Comparison of ENCODE assay signal across 1 cellular context in the genomic region with DNA sequence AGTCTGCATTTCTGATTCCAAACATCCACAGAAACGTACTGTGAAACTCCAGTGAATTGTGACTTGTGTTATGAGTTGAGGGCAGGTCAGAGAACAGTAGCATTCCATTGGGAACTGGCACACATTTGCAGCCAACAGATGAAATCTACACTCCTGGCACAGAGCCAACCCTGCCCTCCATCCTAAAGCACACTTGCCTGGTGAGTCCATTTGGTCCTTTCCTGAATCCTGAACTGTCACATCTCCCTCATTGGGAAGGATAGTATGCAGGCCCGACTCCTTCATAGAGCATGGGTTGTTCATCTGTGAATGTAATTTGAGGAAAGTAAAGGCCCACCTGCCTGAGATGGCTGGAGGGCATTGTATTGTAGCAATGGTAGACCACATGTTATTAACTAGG.
TF ChIP-seq lines count a peak whose summit lies in the region.

No MANE protein-coding gene starts in this region.

TF ChIP-seq in H1, 55 proteins besides CTCF, POLR2A, EP300 and RAD21:
- TF ChIP-seq HDAC2 (IDR thresholded peaks at IDR 0.05; ENCODE audit: borderline replicate concordance in 1 of 2, low read depth in 2 of 2, low read length in 2 of 2) = no peak
- TF ChIP-seq SUZ12 (IDR thresholded peaks at IDR 0.05; ENCODE audit: low read length) = no peak
- TF ChIP-seq BACH1 (IDR thresholded peaks at IDR 0.05; ENCODE audit: low read length) = no peak
- no peak for TF ChIP-seq RFX5 (IDR thresholded peaks at IDR 0.05; ENCODE audit: borderline replicate concordance, low read depth, low read length)
- no peak for TF ChIP-seq SRF (IDR thresholded peaks at IDR 0.05; ENCODE audit: low read depth, low read length)
- no peak for TF ChIP-seq FOSL1 (IDR thresholded peaks at IDR 0.05; ENCODE audit: insufficient read depth, low read depth, low read length)
- no peak for TF ChIP-seq CHD2 (IDR thresholded peaks at IDR 0.05; ENCODE audit: low read length)
- TF ChIP-seq, protein P1, sequence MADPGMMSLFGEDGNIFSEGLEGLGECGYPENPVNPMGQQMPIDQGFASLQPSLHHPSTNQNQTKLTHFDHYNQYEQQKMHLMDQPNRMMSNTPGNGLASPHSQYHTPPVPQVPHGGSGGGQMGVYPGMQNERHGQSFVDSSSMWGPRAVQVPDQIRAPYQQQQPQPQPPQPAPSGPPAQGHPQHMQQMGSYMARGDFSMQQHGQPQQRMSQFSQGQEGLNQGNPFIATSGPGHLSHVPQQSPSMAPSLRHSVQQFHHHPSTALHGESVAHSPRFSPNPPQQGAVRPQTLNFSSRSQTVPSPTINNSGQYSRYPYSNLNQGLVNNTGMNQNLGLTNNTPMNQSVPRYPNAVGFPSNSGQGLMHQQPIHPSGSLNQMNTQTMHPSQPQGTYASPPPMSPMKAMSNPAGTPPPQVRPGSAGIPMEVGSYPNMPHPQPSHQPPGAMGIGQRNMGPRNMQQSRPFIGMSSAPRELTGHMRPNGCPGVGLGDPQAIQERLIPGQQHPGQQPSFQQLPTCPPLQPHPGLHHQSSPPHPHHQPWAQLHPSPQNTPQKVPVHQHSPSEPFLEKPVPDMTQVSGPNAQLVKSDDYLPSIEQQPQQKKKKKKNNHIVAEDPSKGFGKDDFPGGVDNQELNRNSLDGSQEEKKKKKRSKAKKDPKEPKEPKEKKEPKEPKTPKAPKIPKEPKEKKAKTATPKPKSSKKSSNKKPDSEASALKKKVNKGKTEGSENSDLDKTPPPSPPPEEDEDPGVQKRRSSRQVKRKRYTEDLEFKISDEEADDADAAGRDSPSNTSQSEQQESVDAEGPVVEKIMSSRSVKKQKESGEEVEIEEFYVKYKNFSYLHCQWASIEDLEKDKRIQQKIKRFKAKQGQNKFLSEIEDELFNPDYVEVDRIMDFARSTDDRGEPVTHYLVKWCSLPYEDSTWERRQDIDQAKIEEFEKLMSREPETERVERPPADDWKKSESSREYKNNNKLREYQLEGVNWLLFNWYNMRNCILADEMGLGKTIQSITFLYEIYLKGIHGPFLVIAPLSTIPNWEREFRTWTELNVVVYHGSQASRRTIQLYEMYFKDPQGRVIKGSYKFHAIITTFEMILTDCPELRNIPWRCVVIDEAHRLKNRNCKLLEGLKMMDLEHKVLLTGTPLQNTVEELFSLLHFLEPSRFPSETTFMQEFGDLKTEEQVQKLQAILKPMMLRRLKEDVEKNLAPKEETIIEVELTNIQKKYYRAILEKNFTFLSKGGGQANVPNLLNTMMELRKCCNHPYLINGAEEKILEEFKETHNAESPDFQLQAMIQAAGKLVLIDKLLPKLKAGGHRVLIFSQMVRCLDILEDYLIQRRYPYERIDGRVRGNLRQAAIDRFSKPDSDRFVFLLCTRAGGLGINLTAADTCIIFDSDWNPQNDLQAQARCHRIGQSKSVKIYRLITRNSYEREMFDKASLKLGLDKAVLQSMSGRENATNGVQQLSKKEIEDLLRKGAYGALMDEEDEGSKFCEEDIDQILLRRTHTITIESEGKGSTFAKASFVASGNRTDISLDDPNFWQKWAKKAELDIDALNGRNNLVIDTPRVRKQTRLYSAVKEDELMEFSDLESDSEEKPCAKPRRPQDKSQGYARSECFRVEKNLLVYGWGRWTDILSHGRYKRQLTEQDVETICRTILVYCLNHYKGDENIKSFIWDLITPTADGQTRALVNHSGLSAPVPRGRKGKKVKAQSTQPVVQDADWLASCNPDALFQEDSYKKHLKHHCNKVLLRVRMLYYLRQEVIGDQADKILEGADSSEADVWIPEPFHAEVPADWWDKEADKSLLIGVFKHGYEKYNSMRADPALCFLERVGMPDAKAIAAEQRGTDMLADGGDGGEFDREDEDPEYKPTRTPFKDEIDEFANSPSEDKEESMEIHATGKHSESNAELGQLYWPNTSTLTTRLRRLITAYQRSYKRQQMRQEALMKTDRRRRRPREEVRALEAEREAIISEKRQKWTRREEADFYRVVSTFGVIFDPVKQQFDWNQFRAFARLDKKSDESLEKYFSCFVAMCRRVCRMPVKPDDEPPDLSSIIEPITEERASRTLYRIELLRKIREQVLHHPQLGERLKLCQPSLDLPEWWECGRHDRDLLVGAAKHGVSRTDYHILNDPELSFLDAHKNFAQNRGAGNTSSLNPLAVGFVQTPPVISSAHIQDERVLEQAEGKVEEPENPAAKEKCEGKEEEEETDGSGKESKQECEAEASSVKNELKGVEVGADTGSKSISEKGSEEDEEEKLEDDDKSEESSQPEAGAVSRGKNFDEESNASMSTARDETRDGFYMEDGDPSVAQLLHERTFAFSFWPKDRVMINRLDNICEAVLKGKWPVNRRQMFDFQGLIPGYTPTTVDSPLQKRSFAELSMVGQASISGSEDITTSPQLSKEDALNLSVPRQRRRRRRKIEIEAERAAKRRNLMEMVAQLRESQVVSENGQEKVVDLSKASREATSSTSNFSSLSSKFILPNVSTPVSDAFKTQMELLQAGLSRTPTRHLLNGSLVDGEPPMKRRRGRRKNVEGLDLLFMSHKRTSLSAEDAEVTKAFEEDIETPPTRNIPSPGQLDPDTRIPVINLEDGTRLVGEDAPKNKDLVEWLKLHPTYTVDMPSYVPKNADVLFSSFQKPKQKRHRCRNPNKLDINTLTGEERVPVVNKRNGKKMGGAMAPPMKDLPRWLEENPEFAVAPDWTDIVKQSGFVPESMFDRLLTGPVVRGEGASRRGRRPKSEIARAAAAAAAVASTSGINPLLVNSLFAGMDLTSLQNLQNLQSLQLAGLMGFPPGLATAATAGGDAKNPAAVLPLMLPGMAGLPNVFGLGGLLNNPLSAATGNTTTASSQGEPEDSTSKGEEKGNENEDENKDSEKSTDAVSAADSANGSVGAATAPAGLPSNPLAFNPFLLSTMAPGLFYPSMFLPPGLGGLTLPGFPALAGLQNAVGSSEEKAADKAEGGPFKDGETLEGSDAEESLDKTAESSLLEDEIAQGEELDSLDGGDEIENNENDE (IDR thresholded peaks at IDR 0.05; ENCODE audit: insufficient replicate concordance, low read length) = no peak
